Comparison of ENCODE assay signal across 20 cellular contexts in the genomic region with DNA sequence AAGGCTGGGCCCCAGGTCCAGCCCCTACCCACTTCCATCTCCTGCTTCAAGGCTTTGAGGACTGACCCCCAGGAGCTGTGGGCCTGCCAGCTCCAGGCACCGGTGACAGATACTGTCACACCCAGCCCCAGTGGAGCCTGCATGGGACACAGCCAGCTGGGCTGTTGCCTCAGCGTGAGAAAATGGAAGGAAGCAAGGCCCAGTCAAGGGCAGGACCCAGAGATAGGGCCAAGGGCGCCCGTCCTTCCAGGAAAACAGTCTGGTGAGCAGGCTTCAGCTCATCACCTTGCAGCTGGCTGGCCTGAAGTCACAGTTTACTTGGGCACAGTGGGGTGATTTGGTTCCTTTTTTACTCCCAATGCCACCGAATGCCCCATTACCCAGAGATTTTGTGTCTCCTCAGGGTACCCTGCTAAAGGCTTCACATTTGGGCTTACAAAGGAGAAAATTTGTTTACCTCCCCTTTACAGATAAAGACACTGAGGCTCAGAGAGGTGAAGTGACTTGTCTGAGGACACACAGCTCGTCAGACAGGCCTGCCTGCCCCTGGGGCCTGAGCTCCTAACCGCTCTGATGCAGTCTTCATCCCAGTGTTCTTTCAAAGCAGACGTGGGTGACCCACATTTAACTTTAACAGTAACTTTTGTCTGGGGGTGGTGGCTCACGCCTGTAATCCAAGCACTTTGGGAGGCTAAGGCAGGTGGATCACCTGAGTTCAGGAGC. TPM values are rescaled to one million over a fixed set of nuclear protein-coding genes. Genes with fewer than 3 reads are reported as not detected.
DNase-seq lines count a peak whose midpoint lies in the region; ATAC-seq and TF ChIP-seq lines count a peak whose summit lies in the region.
"Had no signal": no experiment of that assay in that cellular context is flagged by ENCODE, and none has a peak within 500 bp of the region (broad histone marks: within the 10 kb centered on the region; RNA-seq: fewer than 3 reads in every experiment).

No MANE protein-coding gene starts in this region.

- H3K9me3 ChIP-seq in RWPE2 (ENCODE audit: severe bottlenecking), result no peaks in the 10 kb centered on the region
- no peaks in the 10 kb centered on the region for H3K9me3 ChIP-seq in mesenchymal stem cell (ENCODE audit: control insufficient read depth, low read length)
- H3K9me3 ChIP-seq in subcutaneous abdominal adipose tissue (ENCODE audit: control insufficient read depth in 5 of 5, low read length in 5 of 5), result no peaks in the 10 kb centered on the region
- H3K9me3 ChIP-seq: left lung, suprapubic skin had no signal

- H3K36me3 ChIP-seq in RWPE2 (ENCODE audit: low read depth) (no peaks in the 10 kb centered on the region), mesenchymal stem cell (ENCODE audit: control insufficient read depth in 1 of 2, insufficient read depth in 2 of 2, low read depth in 1 of 2, low read length in 2 of 2) (no peaks in the 10 kb centered on the region), subcutaneous abdominal adipose tissue (ENCODE audit: control insufficient read depth in 5 of 5, insufficient read depth in 5 of 5, low read length in 5 of 5) (no peaks in the 10 kb centered on the region)
- H3K36me3 ChIP-seq: left lung, suprapubic skin had no signal

- H3K23ac ChIP-seq in mesenchymal stem cell (ENCODE audit: low read length in 2 of 2), result peak overlapping the region in 1 of 2 experiments; percentile 64

- H3K9ac ChIP-seq in mesenchymal stem cell (ENCODE audit: low read length) (peak overlapping the region; percentile 59), subcutaneous abdominal adipose tissue (ENCODE audit: low read length in 5 of 5) (peak overlapping the region in 2 of 5 donors; percentile 23 to 39)

- H4K8ac ChIP-seq in mesenchymal stem cell (ENCODE audit: low read length), result no peak overlapping the region

- 90% methylated on average over 9 of the region's 9 CpGs for WGBS in mesenchymal stem cell

- H3K4me3 ChIP-seq in RWPE2 (ENCODE audit: severe bottlenecking), result no peak overlapping the region
- no peak overlapping the region for H3K4me3 ChIP-seq in mesenchymal stem cell (ENCODE audit: insufficient read depth in 1 of 2, low read depth in 1 of 2, low read length in 2 of 2)
- no peak overlapping the region for H3K4me3 ChIP-seq in subcutaneous abdominal adipose tissue (ENCODE audit: low read depth in 1 of 5, low read length in 5 of 5)
- H3K4me3 ChIP-seq: GM12878, left lung, suprapubic skin had no signal

- peak overlapping the region; percentile 21 for H2BK15ac ChIP-seq in mesenchymal stem cell (ENCODE audit: low read depth, poor library complexity, severe bottlenecking)

- H4K91ac ChIP-seq in mesenchymal stem cell (ENCODE audit: low read length), result no peak overlapping the region

- no peak overlapping the region for H2BK120ac ChIP-seq in mesenchymal stem cell (ENCODE audit: low read depth, low read length)

- intact Hi-C loops in Right ventricle myocardium inferior (cut with DNase I), result loop anchor here (2.0 kb wide), 1 partner anchor 35 kb away; no protein-coding TSS in a partner anchor

- H3K27me3 ChIP-seq in RWPE2 (ENCODE audit: insufficient read depth, poor library complexity, severe bottlenecking) (no peaks in the 10 kb centered on the region), mesenchymal stem cell (ENCODE audit: control insufficient read depth in 1 of 2, insufficient read depth in 1 of 2, low read length in 2 of 2) (no peaks in the 10 kb centered on the region), subcutaneous abdominal adipose tissue (ENCODE audit: control insufficient read depth in 5 of 5, insufficient read depth in 4 of 5, low read length in 5 of 5) (peaks cover 0 to 4% (median 0%) of the 10 kb centered on the region in 5 donors)
- H3K27me3 ChIP-seq: left lung, suprapubic skin had no signal

- H2BK5ac ChIP-seq in mesenchymal stem cell (ENCODE audit: low read depth, low read length, poor library complexity, severe bottlenecking), result no peak overlapping the region

- H3K4me2 ChIP-seq in mesenchymal stem cell (ENCODE audit: low read length, poor library complexity, severe bottlenecking), result no peak overlapping the region

- peak overlapping the region in 1 of 2 experiments; percentile 24 for H3K4ac ChIP-seq in mesenchymal stem cell (ENCODE audit: low read depth in 1 of 2, low read length in 2 of 2)

- no peaks in the 10 kb centered on the region for H3K79me1 ChIP-seq in mesenchymal stem cell (replicated peaks; ENCODE audit: low read length, poor library complexity, severe bottlenecking)

- peak overlapping the region; percentile 64 for H3K27ac ChIP-seq in RWPE2 (ENCODE audit: poor library complexity, severe bottlenecking)
- H3K27ac ChIP-seq in mesenchymal stem cell (ENCODE audit: low read length, poor library complexity, severe bottlenecking), result peak overlapping the region; percentile 8
- H3K27ac ChIP-seq in subcutaneous abdominal adipose tissue (ENCODE audit: low read depth, low read length), result peak overlapping the region; percentile 44

- no peak overlapping the region for H3K18ac ChIP-seq in mesenchymal stem cell (ENCODE audit: low read depth in 1 of 2, low read length in 2 of 2)

- TF ChIP-seq CTCF in RWPE2 (IDR thresholded peaks at IDR 0.05; ENCODE audit: poor library complexity, severe bottlenecking), result no peak

- peak overlapping the region in 1 of 2 experiments; percentile 93 for H2BK12ac ChIP-seq in mesenchymal stem cell (ENCODE audit: low read length in 2 of 2)

- peak overlapping the region; percentile 67 for H2AK5ac ChIP-seq in mesenchymal stem cell (ENCODE audit: low read length, severe bottlenecking)

- no peak for ATAC-seq in RWPE2 (ENCODE audit: low read depth)
- ATAC-seq in Right ventricle myocardium inferior, result peak; percentile 88
- ATAC-seq in HG02840 (IDR thresholded peaks at IDR 0.05; ENCODE audit: low FRiP score, unreplicated experiment), result no peak
- ATAC-seq in GM18511 (IDR thresholded peaks at IDR 0.05; ENCODE audit: unreplicated experiment), result no peak
- ATAC-seq: GM12878; natural killer cell treated with Interleukin-12 subunit alpha and Interleukin-12 subunit beta and Interleukin-15 and Interleukin-18, amount 100 ng/mL, for 72 hours had no signal

- no peak overlapping the region for H2AFZ ChIP-seq in mesenchymal stem cell (ENCODE audit: low read depth, low read length)

- H3K4me1 ChIP-seq in RWPE2 (ENCODE audit: insufficient read depth, poor library complexity, severe bottlenecking) (peaks cover 18% of the 10 kb centered on the region), mesenchymal stem cell (ENCODE audit: control insufficient read depth, insufficient read depth, low read depth, low read length) (peaks cover 22% of the 10 kb centered on the region), subcutaneous abdominal adipose tissue (ENCODE audit: control insufficient read depth in 5 of 5, insufficient read depth in 5 of 5, low read length in 5 of 5) (peaks cover 11 to 46% (median 30%) of the 10 kb centered on the region in 5 donors)

- no peak for DNase-seq in RWPE2 (ENCODE audit: low spot score)
- DNase-seq in Right ventricle myocardium inferior (ENCODE audit: missing footprints), result peak; percentile 86
- DNase-seq in mesenchymal stem cell, result no peak
- DNase-seq in NCI-H774 (lab: John Stamatoyannopoulos, UW), result no peak
- DNase-seq in NCI-H2196 treated with DMSO at 0.1 percent for 48 hours (lab: John Stamatoyannopoulos, UW; ENCODE audit: unreplicated experiment), result no peak
- DNase-seq: activated CD4-positive, alpha-beta T cell treated with anti-CD3 and anti-CD28 coated beads, Interleukin-2, amount 50 U/mL, for 48 hours; activated naive CD8-positive, alpha-beta T cell treated with anti-CD3 and anti-CD28 coated beads, Interleukin-2, amount 10 ng/mL, durations not matched to agents 7 days and 5 days; effector CD8-positive, alpha-beta T cell; NCI-H187; NCI-H524; retina; stimulated activated CD4-positive, alpha-beta T cell treated with anti-CD3 and anti-CD28 coated beads, Interleukin-2, amount 100 ng/mL, for 24 hours; SW 1271 had no signal

- H3K14ac ChIP-seq in mesenchymal stem cell (ENCODE audit: low read length in 2 of 2), result peak overlapping the region in 1 of 2 experiments; percentile 61

RNA-seq across cellular contexts. Expression of a gene that starts 21.5 kb away (rescaled TPM):
- not detected for total RNA-seq in Right ventricle myocardium inferior
- not detected for polyA plus RNA-seq in mesenchymal stem cell (2013, experiment 1 of 2)
- polyA plus RNA-seq in mesenchymal stem cell (2013, experiment 2 of 2), result not detected
- total RNA-seq: activated naive CD8-positive, alpha-beta T cell treated with anti-CD3 and anti-CD28 coated beads, Interleukin-2, amount 10 ng/mL, durations not matched to agents 7 days and 5 days; GM12878; natural killer cell treated with Interleukin-12 subunit alpha and Interleukin-12 subunit beta and Interleukin-15 and Interleukin-18, amount 100 ng/mL, for 72 hours; suprapubic skin had no signal
- polyA plus RNA-seq: GM12878 had no signal

RNA-seq across cellular contexts. Expression of a gene that starts 30.0 kb away (rescaled TPM):
- total RNA-seq in Right ventricle myocardium inferior, result 752 TPM
- polyA plus RNA-seq in mesenchymal stem cell (2013, experiment 1 of 2), result 4,023 TPM
- 3,898 TPM for polyA plus RNA-seq in mesenchymal stem cell (2013, experiment 2 of 2)

RNA-seq across cellular contexts. Expression of a gene that starts 30.1 kb away (rescaled TPM):
- total RNA-seq in Right ventricle myocardium inferior, result 41.8 TPM
- 42.5 TPM for polyA plus RNA-seq in mesenchymal stem cell (2013, experiment 1 of 2)
- 42.7 TPM for polyA plus RNA-seq in mesenchymal stem cell (2013, experiment 2 of 2)

RNA-seq across cellular contexts. Expression of a gene that starts 54.9 kb away (rescaled TPM):
- total RNA-seq in Right ventricle myocardium inferior, result 27.3 TPM
- polyA plus RNA-seq in mesenchymal stem cell (2013, experiment 1 of 2), result 14.3 TPM
- 14.4 TPM for polyA plus RNA-seq in mesenchymal stem cell (2013, experiment 2 of 2)
- total RNA-seq: activated naive CD8-positive, alpha-beta T cell treated with anti-CD3 and anti-CD28 coated beads, Interleukin-2, amount 10 ng/mL, durations not matched to agents 7 days and 5 days; natural killer cell treated with Interleukin-12 subunit alpha and Interleukin-12 subunit beta and Interleukin-15 and Interleukin-18, amount 100 ng/mL, for 72 hours had no signal

Comparison
In these comparisons a context has a peak if more than half of its experiments do, and no peak if none do; other contexts are left out.
1. H3K27ac ChIP-seq: peak in every context shown above with its lines; median percentile 64 in RWPE2; 44 in subcutaneous abdominal adipose tissue; 8 in mesenchymal stem cell.